In genomic region chr16:20901441-20902112, GRCh38 we compare ENCODE assay signal across 8 cellular contexts. TPM values are rescaled to one million over a fixed set of nuclear protein-coding genes. Genes with fewer than 3 reads are reported as not detected.
DNase-seq lines count a peak whose midpoint lies in the region; ATAC-seq lines count a peak whose summit lies in the region.

No MANE protein-coding gene starts in this region.

- H3K4me3 Mint-ChIP-seq in activated T-helper 2 cell treated with anti-CD3 and anti-CD28 coated beads, Interferon-gamma antibody, Interleukin-2, Interleukin-4, amounts not matched to agents 10 μg/mL and 5 μg/mL and 100 μg/mL, durations not matched to agents 14 hours and 24 hours and 36 hours (ENCODE audit: low read depth): peak overlapping the region; percentile 90

- peak overlapping the region; percentile 97 for H3K27ac Mint-ChIP-seq in activated T-helper 2 cell treated with anti-CD3 and anti-CD28 coated beads, Interferon-gamma antibody, Interleukin-2, Interleukin-4, amounts not matched to agents 10 μg/mL and 5 μg/mL and 100 μg/mL, durations not matched to agents 14 hours and 24 hours and 36 hours

- H3K9me3 ChIP-seq in neuron (ENCODE audit: low read length): no peaks in the 10 kb centered on the region

- H3K4me3 ChIP-seq in neuron (ENCODE audit: low read length): peak overlapping the region; percentile 99

- DNase-seq in DMS53 (lab: John Stamatoyannopoulos, UW) (peak; percentile 69), NCI-H774 (lab: John Stamatoyannopoulos, UW) (peak; percentile 39), germinal center (ENCODE audit: low spot score) (peak; percentile 66), 8988T (no peak)
- DNase-seq in activated T-helper 2 cell treated with anti-CD3 and anti-CD28 coated beads, Interferon-gamma antibody, Interleukin-2, Interleukin-4, amounts not matched to agents 10 μg/mL and 5 μg/mL and 100 μg/mL, durations not matched to agents 14 hours and 24 hours and 36 hours (ENCODE audit: low spot score): peak; percentile 22

- peaks cover 9% of the 10 kb centered on the region for H3K36me3 ChIP-seq in neuron (ENCODE audit: insufficient read depth, low read length)

- peak; percentile 20 for ATAC-seq in GM21723 (IDR thresholded peaks at IDR 0.05; ENCODE audit: unreplicated experiment)
- no peak for ATAC-seq in HG03175 (IDR thresholded peaks at IDR 0.05; ENCODE audit: unreplicated experiment)

- intact Hi-C loops in activated T-helper 2 cell treated with anti-CD3 and anti-CD28 coated beads, Interferon-gamma antibody, Interleukin-2, Interleukin-4, amounts not matched to agents 10 μg/mL and 5 μg/mL and 100 μg/mL, durations not matched to agents 14 hours and 24 hours and 36 hours (cut with micrococcal nuclease): loop anchor here (5.0 kb wide), 1 partner anchor 1291 kb away; no protein-coding TSS in a partner anchor

- H3K27me3 ChIP-seq in neuron (ENCODE audit: insufficient read depth, low read length): no peaks in the 10 kb centered on the region

- H3K4me1 ChIP-seq in neuron (ENCODE audit: insufficient read depth, low read length): peaks cover 18% of the 10 kb centered on the region

- H3K27me3 Mint-ChIP-seq in activated T-helper 2 cell treated with anti-CD3 and anti-CD28 coated beads, Interferon-gamma antibody, Interleukin-2, Interleukin-4, amounts not matched to agents 10 μg/mL and 5 μg/mL and 100 μg/mL, durations not matched to agents 14 hours and 24 hours and 36 hours (ENCODE audit: low read depth): no peaks in the 10 kb centered on the region

- no peaks in the 10 kb centered on the region for H3K9me3 Mint-ChIP-seq in activated T-helper 2 cell treated with anti-CD3 and anti-CD28 coated beads, Interferon-gamma antibody, Interleukin-2, Interleukin-4, amounts not matched to agents 10 μg/mL and 5 μg/mL and 100 μg/mL, durations not matched to agents 14 hours and 24 hours and 36 hours

- H3K36me3 Mint-ChIP-seq in activated T-helper 2 cell treated with anti-CD3 and anti-CD28 coated beads, Interferon-gamma antibody, Interleukin-2, Interleukin-4, amounts not matched to agents 10 μg/mL and 5 μg/mL and 100 μg/mL, durations not matched to agents 14 hours and 24 hours and 36 hours (ENCODE audit: low read depth): peaks cover 80% of the 10 kb centered on the region

- H3K4me1 Mint-ChIP-seq in activated T-helper 2 cell treated with anti-CD3 and anti-CD28 coated beads, Interferon-gamma antibody, Interleukin-2, Interleukin-4, amounts not matched to agents 10 μg/mL and 5 μg/mL and 100 μg/mL, durations not matched to agents 14 hours and 24 hours and 36 hours (ENCODE audit: low read depth): peaks cover 78% of the 10 kb centered on the region

- H2AFZ ChIP-seq in neuron (ENCODE audit: low read depth, low read length): peak overlapping the region; percentile 45

RNA-seq across cellular contexts. Expression of gene LYRM1, which starts 1.0 kb away (rescaled TPM):
- total RNA-seq in activated T-helper 2 cell treated with anti-CD3 and anti-CD28 coated beads, Interferon-gamma antibody, Interleukin-2, Interleukin-4, amounts not matched to agents 10 μg/mL and 5 μg/mL and 100 μg/mL, durations not matched to agents 14 hours and 24 hours and 36 hours: 30.5 and 34.7 TPM in 2 replicates

RNA-seq across cellular contexts. Expression of gene DCUN1D3, which starts 1.4 kb away (rescaled TPM):
- total RNA-seq in activated T-helper 2 cell treated with anti-CD3 and anti-CD28 coated beads, Interferon-gamma antibody, Interleukin-2, Interleukin-4, amounts not matched to agents 10 μg/mL and 5 μg/mL and 100 μg/mL, durations not matched to agents 14 hours and 24 hours and 36 hours: 17.4 and 19.2 TPM in 2 replicates
